ENCODE assay signal across 1 cellular context in the genomic region with DNA sequence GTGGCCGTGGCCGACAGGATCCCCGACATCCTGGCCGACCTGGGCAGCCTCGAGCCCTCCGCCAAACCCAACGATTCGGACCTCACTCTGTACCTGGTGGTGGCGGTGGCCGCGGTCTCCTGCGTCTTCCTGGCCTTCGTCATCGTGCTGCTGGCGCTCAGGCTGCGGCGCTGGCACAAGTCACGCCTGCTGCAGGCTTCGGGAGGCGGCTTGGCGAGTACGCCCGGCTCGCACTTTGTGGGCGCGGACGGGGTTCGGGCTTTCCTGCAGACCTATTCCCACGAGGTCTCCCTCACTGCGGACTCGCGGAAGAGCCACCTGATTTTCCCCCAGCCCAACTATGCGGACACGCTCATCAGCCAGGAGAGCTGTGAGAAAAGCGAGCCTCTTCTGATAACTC. TPM values are rescaled to one million over a fixed set of nuclear protein-coding genes. Genes with fewer than 3 reads are reported as not detected.
"Had no signal": no experiment of that assay in that cellular context is flagged by ENCODE, and none has a peak within 500 bp of the region (broad histone marks: within the 10 kb centered on the region; RNA-seq: fewer than 3 reads in every experiment).

No MANE protein-coding gene starts in this region.

RNA-seq across cellular contexts. Expression of a gene that starts 2.4 kb away (rescaled TPM):
- total RNA-seq: foreskin keratinocyte had no signal

RNA-seq across cellular contexts. Expression of a gene that starts 3.9 kb away (rescaled TPM):
- total RNA-seq: foreskin keratinocyte had no signal
- polyA plus RNA-seq: foreskin keratinocyte had no signal

RNA-seq across cellular contexts. Expression of a gene that starts 13.8 kb away (rescaled TPM):
- polyA plus RNA-seq: foreskin keratinocyte had no signal
